Comparison of ENCODE assay signal across 1 cellular context in genomic region chr7:44325811-44326241, GRCh38.
A peak's percentile ranks its signal among the peaks of the same experiment; 100 is the strongest.
TF ChIP-seq lines count a peak whose summit lies in the region.

No MANE protein-coding gene starts in this region.

TF ChIP-seq in H1, 55 proteins besides CTCF, POLR2A, EP300 and RAD21:
- TF ChIP-seq BCL11A (IDR thresholded peaks at IDR 0.05; ENCODE audit: low read depth in 2 of 2, low read length in 2 of 2) (no peak), POLR2AphosphoS5 (IDR thresholded peaks at IDR 0.05; ENCODE audit: low read depth, low read length) (no peak), SP4 (IDR thresholded peaks at IDR 0.05; ENCODE audit: low read length) (no peak), USF2 (IDR thresholded peaks at IDR 0.05; ENCODE audit: low read length) (no peak), SUZ12 (IDR thresholded peaks at IDR 0.05; ENCODE audit: low read length) (peak; percentile 44), MAX (IDR thresholded peaks at IDR 0.05) (peak; percentile 73), FOSL1 (IDR thresholded peaks at IDR 0.05; ENCODE audit: insufficient read depth, low read depth, low read length) (no peak), NRF1 (IDR thresholded peaks at IDR 0.05; ENCODE audit: low read depth, low read length) (no peak), E2F6 (IDR thresholded peaks at IDR 0.05) (peak; percentile 44)
